Comparison of ENCODE assay signal across 17 cellular contexts in genomic region chr15:95912280-95912625, GRCh38.
DNase-seq lines count a peak whose midpoint lies in the region; ATAC-seq and TF ChIP-seq lines count a peak whose summit lies in the region.
"Had no signal": no experiment of that assay in that cellular context is flagged by ENCODE, and none has a peak within 500 bp of the region (broad histone marks: within the 10 kb centered on the region; RNA-seq: fewer than 3 reads in every experiment).

No MANE protein-coding gene starts in this region.

- POLR2A ChIA-PET in WTC11 (lab: Charles Lee) = no interaction called here

- no peak overlapping the region for H3K23ac ChIP-seq in mesendoderm (ENCODE audit: low read length)

- no peaks in the 10 kb centered on the region for H3K79me2 ChIP-seq in mesendoderm (ENCODE audit: control insufficient read depth, insufficient read depth, low read length)

- H4K5ac ChIP-seq in mesendoderm (ENCODE audit: low read length) = no peak overlapping the region

- H2BK5ac ChIP-seq in mesendoderm (ENCODE audit: low read length) = no peak overlapping the region

- TF ChIP-seq CTCF in C4-2B (conservative IDR thresholded peaks at IDR 0.05) (no peak), WTC11 (IDR thresholded peaks at IDR 0.05) (no peak)

- H3K4me2 ChIP-seq in mesendoderm (ENCODE audit: low read length) = no peak overlapping the region

- H3K9me3 ChIP-seq in HUES6 (ENCODE audit: control insufficient read depth, insufficient read depth, low read depth, low read length) = no peaks in the 10 kb centered on the region

- CTCF ChIA-PET in WTC11 (lab: Charles Lee) = no interaction called here

- H2BK120ac ChIP-seq in mesendoderm (ENCODE audit: low read depth, low read length) = no peak overlapping the region

- no peaks in the 10 kb centered on the region for H3K36me3 ChIP-seq in HUES6 (ENCODE audit: control insufficient read depth, insufficient read depth, low read length)
- H3K36me3 ChIP-seq in mesendoderm (ENCODE audit: control insufficient read depth, insufficient read depth, low read length) = no peaks in the 10 kb centered on the region

- WGBS in mesendoderm (ENCODE audit: extremely low coverage, insufficient coverage, low lambda C conversion rate) = no CpG with 5 or more reads among the region's 7 CpGs

- H3K27me3 ChIP-seq in HUES6 (ENCODE audit: control insufficient read depth, insufficient read depth, low read length) = peaks cover 69% of the 10 kb centered on the region
- H3K27me3 ChIP-seq in mesendoderm (ENCODE audit: insufficient read depth, low read length, poor library complexity) = peaks cover 20% of the 10 kb centered on the region

- peaks cover under 1% of the 10 kb centered on the region; the same call in 1 of the 2 replicates for H3K36me3 Mint-ChIP-seq in WTC11

- no peaks in the 10 kb centered on the region for H3K79me1 ChIP-seq in mesendoderm (ENCODE audit: low read length)

- H3K27ac ChIP-seq in C4-2B (peak overlapping the region; percentile 38; the same call in 1 of the 2 replicates), HUES6 (ENCODE audit: low read depth, low read length) (no peak overlapping the region), mesendoderm (ENCODE audit: low read depth, low read length) (no peak overlapping the region)
- H3K27ac ChIP-seq: HL-60, SK-N-MC had no signal

- no peak overlapping the region for H2AK5ac ChIP-seq in mesendoderm (ENCODE audit: low read length)

- no peak overlapping the region for H3K4ac ChIP-seq in mesendoderm (ENCODE audit: low read depth, low read length)

- H3K18ac ChIP-seq in mesendoderm (ENCODE audit: low read length) = peak overlapping the region; percentile 42

- H3K27me3 Mint-ChIP-seq in WTC11 (ENCODE audit: low read depth) = peaks cover 98% of the 10 kb centered on the region

- DNase-seq in WTC11 (ENCODE audit: low spot score) (no peak), mesendoderm (peak; percentile 50), medulla oblongata (ENCODE audit: extremely low spot score) (no peak)
- DNase-seq in activated CD4-positive, CD25-positive, alpha-beta regulatory T cell (lab: John Stamatoyannopoulos, UW) = no peak
- DNase-seq in activated effector memory CD4-positive, alpha-beta T cell treated with Interleukin-2 at 50 U/mL for 16 hours = no peak
- no peak for DNase-seq in activated CD8-positive, alpha-beta memory T cell treated with anti-CD3 and anti-CD28 coated beads, Interleukin-2, amount 50 U/mL, for 48 hours
- DNase-seq: C1 segment of cervical spinal cord; HCEC 1CT; IMR-90; NCI-H1436 treated with DMSO at 0.1 percent for 48 hours; NCI-H2081; NCI-H524 treated with DMSO at 0.1 percent for 48 hours; NK-92 treated with Interleukin-12 subunit alpha and Interleukin-12 subunit beta, amount 100 ng/mL, for 24 hours had no signal

- ATAC-seq in WTC11 = no peak

- peaks cover 49% of the 10 kb centered on the region for H3K4me1 Mint-ChIP-seq in WTC11

- H3K4me3 Mint-ChIP-seq in WTC11 = peak overlapping the region; percentile 54

- H2BK15ac ChIP-seq in mesendoderm (replicated peaks; ENCODE audit: low read depth) = no peak overlapping the region

- peak overlapping the region; percentile 6; the same call in 1 of the 2 replicates for H3K4me3 ChIP-seq in HUES6 (ENCODE audit: low read depth, low read length)
- H3K4me3 ChIP-seq in mesendoderm (ENCODE audit: low read length) = no peak overlapping the region
- H3K4me3 ChIP-seq: SK-N-MC had no signal

- H3K9me3 Mint-ChIP-seq in WTC11 = no peaks in the 10 kb centered on the region

- H3K27ac Mint-ChIP-seq in WTC11 = no peak overlapping the region

- no peak overlapping the region for H3K56ac ChIP-seq in mesendoderm (ENCODE audit: low read length)

- H4K8ac ChIP-seq in mesendoderm (ENCODE audit: low read depth, low read length) = no peak overlapping the region

- H3K9ac ChIP-seq in HUES6 (ENCODE audit: low read length) (no peak overlapping the region), mesendoderm (ENCODE audit: low read length) (no peak overlapping the region)

- peaks cover 38% of the 10 kb centered on the region for H3K4me1 ChIP-seq in HUES6 (ENCODE audit: control insufficient read depth, insufficient read depth, low read length)
- H3K4me1 ChIP-seq in mesendoderm (ENCODE audit: control insufficient read depth, low read depth, low read length) = peaks cover 10% of the 10 kb centered on the region

TF ChIP-seq in WTC11, 78 proteins besides CTCF, POLR2A, EP300 and RAD21:
- TF ChIP-seq PREB (CRISPR knock-in tag; IDR thresholded peaks at IDR 0.05; ENCODE audit: borderline replicate concordance) (no peak), MYBL2 (CRISPR knock-in tag; IDR thresholded peaks at IDR 0.05) (no peak), MAX (CRISPR knock-in tag; IDR thresholded peaks at IDR 0.05) (no peak), PRDM15 (CRISPR knock-in tag; IDR thresholded peaks at IDR 0.05) (no peak), USF2 (CRISPR knock-in tag; IDR thresholded peaks at IDR 0.05) (no peak), ERG (CRISPR knock-in tag; IDR thresholded peaks at IDR 0.05) (no peak)
